ENCODE assay signal across 8 cellular contexts in the genomic region with DNA sequence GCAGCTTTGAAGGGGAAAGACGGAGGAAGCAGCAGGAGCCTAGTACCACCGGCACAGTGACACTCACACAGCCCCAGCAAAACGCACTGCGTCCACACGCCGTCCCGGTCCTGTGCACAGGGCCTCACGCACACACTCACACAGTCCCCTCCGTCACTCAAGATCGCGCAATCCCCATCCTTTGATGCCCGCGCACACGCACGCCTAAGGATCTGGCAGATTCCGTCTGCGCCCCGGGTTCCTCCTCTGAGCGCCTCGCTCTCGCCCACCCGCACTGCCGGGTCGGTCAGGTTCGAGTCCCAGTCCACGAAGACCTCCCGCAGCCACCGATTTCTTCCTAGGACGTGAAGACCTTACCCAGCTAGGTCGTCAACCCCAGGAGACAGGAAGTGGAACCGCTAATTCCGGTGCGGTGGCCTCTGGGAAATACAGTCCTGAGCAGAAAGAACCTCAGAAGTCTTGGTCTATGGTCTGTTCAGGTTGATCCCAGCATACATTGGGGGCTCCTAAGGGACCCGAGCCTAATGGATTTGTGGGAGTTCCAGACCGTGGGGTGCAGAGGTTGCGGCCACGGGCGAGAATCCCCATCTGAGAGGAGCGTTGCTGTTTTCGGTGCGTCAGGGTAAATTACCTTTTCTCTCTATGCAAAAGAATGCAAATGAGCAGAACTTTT.
DNase-seq lines count a peak whose midpoint lies in the region; ATAC-seq and TF ChIP-seq lines count a peak whose summit lies in the region.

ZNF780B (minus strand) TSS at position 400 of the 673 bp plus-strand sequence. CDS start 5,899 bp downstream, outside the sequence.

- no peak for TF ChIP-seq CTCF in GM13976 (IDR thresholded peaks at IDR 0.05; ENCODE audit: borderline replicate concordance, control extremely low read depth, extremely low read depth, insufficient read depth, missing control alignments)
- TF ChIP-seq CTCF in WI38 (IDR thresholded peaks at IDR 0.05; ENCODE audit: low read depth, low read length): no peak
- no peak for TF ChIP-seq CTCF in cardiac fibroblast (IDR thresholded peaks at IDR 0.05; ENCODE audit: low read depth, low read length)

- peak; percentile 83 for DNase-seq in GM13976 (ENCODE audit: low spot score)
- peak; percentile 84 for DNase-seq in NCI-H2171 treated with DMSO at 0.1 percent for 48 hours (lab: John Stamatoyannopoulos, UW)
- peak; percentile 63 for DNase-seq in cardiac fibroblast (ENCODE audit: low read depth in 2 of 2)
- peak; percentile 45 for DNase-seq in iris pigment epithelial cell (ENCODE audit: low read depth)
- DNase-seq in stimulated activated CD4-positive, alpha-beta T cell treated with anti-CD3 and anti-CD28 coated beads, Interleukin-12 subunit alpha, Interleukin-12 subunit beta, amount 100 ng/mL, for 24 hours (ENCODE audit: low read depth in 2 of 2): peak; percentile 49 to 63

- ATAC-seq in HG02981 (IDR thresholded peaks at IDR 0.05; ENCODE audit: unreplicated experiment) (peak; percentile 64), GM18858 (IDR thresholded peaks at IDR 0.05; ENCODE audit: unreplicated experiment) (no peak)

- H3K4me3 ChIP-seq in WI38 (ENCODE audit: low read depth, low read length): peak within 1 kb of the TSS; percentile 73
- H3K4me3 ChIP-seq in cardiac fibroblast (replicated peaks in 1 of 2; ENCODE audit: low read depth in 2 of 2, low read length in 2 of 2): peak within 1 kb of the TSS; percentile 76 to 83

- in situ Hi-C loops in GM13976 (cut with MboI; ENCODE audit: low sequenced_read_pairs, unreplicated experiment): no loop called here
